Comparison of ENCODE assay signal across 8 cellular contexts in the genomic region with DNA sequence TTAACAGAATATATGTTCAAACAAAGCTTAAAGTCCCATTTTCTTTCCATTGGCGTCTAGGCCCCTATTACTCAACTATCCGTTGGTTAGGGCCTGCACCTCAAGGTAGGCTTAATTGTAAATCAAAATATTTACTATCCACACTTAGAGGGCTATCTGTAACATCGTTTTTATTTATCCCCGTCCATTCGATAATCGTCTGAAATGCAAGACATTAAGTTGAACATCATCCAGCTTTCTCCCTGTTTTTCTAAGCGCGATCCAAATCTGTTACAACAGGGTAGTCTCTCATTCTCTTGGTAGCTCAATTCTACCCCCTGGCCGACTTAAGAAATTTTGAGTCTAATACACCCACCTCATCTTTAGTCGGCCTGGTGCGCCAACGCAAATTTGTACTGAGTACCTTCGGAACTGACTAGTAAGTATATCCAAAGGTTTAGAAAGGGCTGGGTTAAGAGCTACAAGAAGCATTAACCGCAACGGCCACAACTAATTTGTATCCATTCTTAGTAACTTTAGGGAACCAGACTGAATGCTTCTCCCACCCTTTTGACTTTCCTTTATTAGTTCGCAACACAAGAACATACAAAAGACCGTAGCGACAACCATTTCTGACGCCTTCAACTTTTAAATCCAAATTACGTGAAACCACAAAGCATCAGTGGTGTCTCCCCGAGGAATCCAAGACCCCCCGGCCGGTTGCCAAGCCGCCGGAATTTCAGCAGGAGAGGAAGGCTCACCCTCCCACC. TPM values are rescaled to one million over a fixed set of nuclear protein-coding genes. Genes with fewer than 3 reads are reported as not detected.
DNase-seq lines count a peak whose midpoint lies in the region; ATAC-seq and TF ChIP-seq lines count a peak whose summit lies in the region.

No MANE protein-coding gene starts in this region.

- TF ChIP-seq EP300 in transverse colon (IDR thresholded peaks at IDR 0.05; ENCODE audit: low read depth) = no peak

- TF ChIP-seq CTCF in fibroblast of the aortic adventitia (IDR thresholded peaks at IDR 0.05; ENCODE audit: insufficient read depth, low read length) (no peak), transverse colon (IDR thresholded peaks at IDR 0.05) (no peak)

- in situ Hi-C loops in transverse colon (cut with MboI; ENCODE audit: low pct_ligation_motif_present in 1 of 4, low pct_unique_long_range_greater_than_20kb in 1 of 4, low sequenced_read_pairs in 3 of 4) = no loop called here

- no peak for ATAC-seq in GM18498 (IDR thresholded peaks at IDR 0.05; ENCODE audit: unreplicated experiment)

- peak overlapping the region; percentile 4 for H2AFZ ChIP-seq in neuron (ENCODE audit: low read depth, low read length)

- H3K4me1 ChIP-seq in neuron (ENCODE audit: insufficient read depth, low read length) = peaks cover 15% of the 10 kb centered on the region
- peaks cover 11 to 20% (median 15%) of the 10 kb centered on the region in 4 donors for H3K4me1 ChIP-seq in transverse colon

- H3K36me3 ChIP-seq in neuron (ENCODE audit: insufficient read depth, low read length) = no peaks in the 10 kb centered on the region
- no peaks in the 10 kb centered on the region for H3K36me3 ChIP-seq in transverse colon

- peak overlapping the region; percentile 97 to 100 (median 99) for H3K27ac ChIP-seq in transverse colon

- intact Hi-C loops in transverse colon (cut with DNase I; ENCODE audit: low total_unique reads) = loop anchor here (5.0 kb wide), 1 partner anchor 153 kb away; no protein-coding TSS in a partner anchor

- 3 to 7% methylated on average over 16 to 25 of the region's 25 CpGs for WGBS in transverse colon (ENCODE audit: low coverage in 1 of 2), 2 donors

- H3K4me3 ChIP-seq in fibroblast of the aortic adventitia (ENCODE audit: low read depth, low read length) (peak overlapping the region; percentile 99), neuron (ENCODE audit: low read length) (peak overlapping the region; percentile 94), transverse colon (peak overlapping the region; percentile 52 to 98 (median 77))

- H3K27me3 ChIP-seq in neuron (ENCODE audit: insufficient read depth, low read length) (no peaks in the 10 kb centered on the region), transverse colon (no peaks in the 10 kb centered on the region)

- TF ChIP-seq POLR2A in transverse colon (IDR thresholded peaks at IDR 0.05) = no peak

- DNase-seq in NCI-H2081 (lab: John Stamatoyannopoulos, UW) = peak; percentile 4 to 46
- DNase-seq in NCI-H2081 treated with DMSO at 0.1 percent for 48 hours (lab: John Stamatoyannopoulos, UW) = no peak
- peak; percentile 42 for DNase-seq in NCI-H82 treated with DMSO at 0.1 percent for 48 hours (lab: John Stamatoyannopoulos, UW; ENCODE audit: unreplicated experiment)
- DNase-seq in activated T-helper 9 cell treated with anti-CD3 and anti-CD28 coated beads, Interleukin-2, amount 50 U/mL, for 16 hours (ENCODE audit: low read depth) = peak; percentile 21
- peak; percentile 69 for DNase-seq in fibroblast of the aortic adventitia (ENCODE audit: low read depth)
- peak; percentile 27 for DNase-seq in transverse colon

- H3K9me3 ChIP-seq in neuron (ENCODE audit: low read length) (no peaks in the 10 kb centered on the region), transverse colon (no peaks in the 10 kb centered on the region)

RNA-seq across cellular contexts. Expression of a gene that starts 1.1 kb away (rescaled TPM):
- 15.1 and 24.9 TPM in 2 replicates for total RNA-seq in fibroblast of the aortic adventitia (ENCODE audit: low replicate concordance)
- total RNA-seq in transverse colon = 10 to 100 TPM in 2 of 4 donors, 1 to 10 TPM in 2; 6.6 to 21.8 (median 14.3) TPM
